7 cellular contexts compared by ENCODE assay signal in genomic region chr7:14054125-14054524, GRCh38.
"Had no signal": no experiment of that assay in that cellular context is flagged by ENCODE, and none has a peak within 500 bp of the region (broad histone marks: within the 10 kb centered on the region; RNA-seq: fewer than 3 reads in every experiment).

No MANE protein-coding gene starts in this region.

- H3K4me3 Mint-ChIP-seq: H9, IgD-negative memory B cell had no signal

- DNase-seq: H9, HCEC 1CT, KBM-7 had no signal

- H3K4me1 Mint-ChIP-seq: H9, IgD-negative memory B cell had no signal

- H3K9me3 Mint-ChIP-seq: H9 had no signal

- H3K4me2 ChIP-seq: KMS-11 had no signal

- ATAC-seq: HepG2 had no signal

- H3K27ac Mint-ChIP-seq: H9, IgD-negative memory B cell had no signal

- H3K9ac ChIP-seq: KMS-11 had no signal

- H3K36me3 Mint-ChIP-seq: IgD-negative memory B cell had no signal

- H3K27me3 Mint-ChIP-seq: IgD-negative memory B cell had no signal

- H3K27ac ChIP-seq: HL-60, KMS-11 had no signal
